ENCODE assay signal across 8 cellular contexts in genomic region chr3:120742198-120743080, GRCh38. TPM values are rescaled to one million over a fixed set of nuclear protein-coding genes. Genes with fewer than 3 reads are reported as not detected.
DNase-seq lines count a peak whose midpoint lies in the region; ATAC-seq, FAIRE-seq and TF ChIP-seq lines count a peak whose summit lies in the region.

Gene GTF2E1 (plus strand): TSS chr3:120742744. CDS start chr3:120750553, 7,809 bp downstream.
Gene RABL3 (minus strand): TSS chr3:120742516. CDS start chr3:120742507, 9 bp downstream.

- peak; percentile 99 for ATAC-seq in GM21786 (IDR thresholded peaks at IDR 0.05; ENCODE audit: unreplicated experiment)
- peak; percentile 99 for ATAC-seq in activated T-cell treated with anti-CD3 and anti-CD28 coated beads, Interleukin-2, amount 50 U/mL, for 72 hours (replicated peaks in 1 of 2)

- H3K9me3 ChIP-seq in KOPT-K1 (ENCODE audit: insufficient read depth, low read length, poor library complexity, severe bottlenecking) = peaks cover 18% of the 10 kb centered on the region
- H3K9me3 ChIP-seq in esophagus muscularis mucosa = no peaks in the 10 kb centered on the region
- H3K9me3 ChIP-seq in muscle layer of duodenum (ENCODE audit: control insufficient read depth in 1 of 2, low read length in 2 of 2) = no peaks in the 10 kb centered on the region

- under 1% methylated on average over 38 of the region's 52 CpGs for WGBS in esophagus muscularis mucosa

- H3K4me1 Mint-ChIP-seq in activated T-cell treated with anti-CD3 and anti-CD28 coated beads, Interleukin-2, amount 50 U/mL, for 72 hours (ENCODE audit: low read depth) = peaks cover 27% of the 10 kb centered on the region

- H3K36me3 Mint-ChIP-seq in activated T-cell treated with anti-CD3 and anti-CD28 coated beads, Interleukin-2, amount 50 U/mL, for 72 hours (ENCODE audit: insufficient read depth in 2 of 2) = peaks cover 3 to 4% of the 10 kb centered on the region in 2 donors

- peaks cover 16 to 26% (median 21%) of the 10 kb centered on the region in 4 donors for H3K4me1 ChIP-seq in esophagus muscularis mucosa
- H3K4me1 ChIP-seq in muscle layer of duodenum (ENCODE audit: control insufficient read depth in 1 of 2, insufficient read depth in 2 of 2, low read length in 2 of 2) = peaks cover 0 to 16% of the 10 kb centered on the region in 2 donors

- no peak for TF ChIP-seq EP300 in esophagus muscularis mucosa (IDR thresholded peaks at IDR 0.05)

- no peaks in the 10 kb centered on the region for H3K27me3 Mint-ChIP-seq in activated T-cell treated with anti-CD3 and anti-CD28 coated beads, Interleukin-2, amount 50 U/mL, for 72 hours (ENCODE audit: low read depth)

- FAIRE-seq in RCC 7860 (lab: Jason Lieb, UNC) = peak; percentile 97

- no peaks in the 10 kb centered on the region for H3K27me3 ChIP-seq in esophagus muscularis mucosa
- no peaks in the 10 kb centered on the region for H3K27me3 ChIP-seq in muscle layer of duodenum (ENCODE audit: low read depth, low read length)

- intact Hi-C loops in esophagus muscularis mucosa (cut with DNase I) = loop anchor here (10.0 kb wide), 1 partner anchor 178 kb away; no protein-coding TSS in a partner anchor

- DNase-seq in DMS79 (lab: John Stamatoyannopoulos, UW) (peak; percentile 99), RCC 7860 (ENCODE audit: low spot score) (peak; percentile 98), esophagus muscularis mucosa (ENCODE audit: extremely low spot score) (peak; percentile 100)
- DNase-seq in activated T-cell treated with anti-CD3 and anti-CD28 coated beads, Interleukin-2, amount 50 U/mL, for 72 hours = peak; percentile 93
- peak; percentile 93 to 98 for DNase-seq in stimulated activated CD8-positive, alpha-beta memory T cell treated with anti-CD3 and anti-CD28 coated beads, Interleukin-7, amount 100 ng/mL, for 4 hours (ENCODE audit: low read depth in 2 of 2)

- H3K27ac Mint-ChIP-seq in activated T-cell treated with anti-CD3 and anti-CD28 coated beads, Interleukin-2, amount 50 U/mL, for 72 hours = peak within 1 kb of the TSS; percentile 87

- H3K4me3 ChIP-seq in esophagus muscularis mucosa (peak within 1 kb of the TSS; percentile 64 to 96 (median 80)), muscle layer of duodenum (ENCODE audit: low read depth in 1 of 2, low read length in 2 of 2) (peak within 1 kb of the TSS; percentile 84 to 93)

- H3K4me3 Mint-ChIP-seq in activated T-cell treated with anti-CD3 and anti-CD28 coated beads, Interleukin-2, amount 50 U/mL, for 72 hours = peak within 1 kb of the TSS; percentile 82 to 97

- no peak for TF ChIP-seq CTCF in esophagus muscularis mucosa (IDR thresholded peaks at IDR 0.05)

- no peaks in the 10 kb centered on the region for H3K9me3 Mint-ChIP-seq in activated T-cell treated with anti-CD3 and anti-CD28 coated beads, Interleukin-2, amount 50 U/mL, for 72 hours

- H3K27ac ChIP-seq in KOPT-K1 (ENCODE audit: low read depth, low read length, poor library complexity, severe bottlenecking) (peak within 1 kb of the TSS; percentile 83), esophagus muscularis mucosa (replicated peaks in 1 of 4) (peak within 1 kb of the TSS; percentile 91 to 97 (median 94)), muscle layer of duodenum (ENCODE audit: low read length) (peak within 1 kb of the TSS; percentile 99)

- no peak for TF ChIP-seq POLR2A in esophagus muscularis mucosa (IDR thresholded peaks at IDR 0.05; ENCODE audit: low read depth)

- H3K36me3 ChIP-seq in KOPT-K1 (ENCODE audit: insufficient read depth, low read length) (peaks cover 15% of the 10 kb centered on the region), esophagus muscularis mucosa (peaks cover 0 to 15% (median 9%) of the 10 kb centered on the region in 4 donors), muscle layer of duodenum (ENCODE audit: control insufficient read depth in 1 of 2, insufficient read depth in 2 of 2, low read length in 2 of 2) (peaks cover 0 to 3% of the 10 kb centered on the region in 2 donors)

RNA-seq across cellular contexts. Expression of gene GTF2E1, which starts in this region (rescaled TPM):
- 10 to 100 TPM; 15.9 to 24.1 TPM for total RNA-seq in activated T-cell treated with anti-CD3 and anti-CD28 coated beads, Interleukin-2, amount 50 U/mL, for 72 hours
- 10 to 100 TPM in 3 of 4 donors, 1 to 10 TPM in 1; 9.4 to 18.2 (median 13.9) TPM for total RNA-seq in esophagus muscularis mucosa

RNA-seq across cellular contexts. Expression of gene RABL3, which starts in this region (rescaled TPM):
- total RNA-seq in activated T-cell treated with anti-CD3 and anti-CD28 coated beads, Interleukin-2, amount 50 U/mL, for 72 hours = 10 to 100 TPM; 25.9 to 26.9 TPM
- total RNA-seq in esophagus muscularis mucosa = 10 to 100 TPM; 16.9 to 23.9 (median 20.7) TPM

Comparison
In these comparisons a context has a peak if more than half of its experiments do, and no peak if none do; other contexts are left out.
1. Peak in every context shown above with its lines: DNase-seq, ATAC-seq, H3K4me3 ChIP-seq and H3K27ac ChIP-seq.